In the genomic region with DNA sequence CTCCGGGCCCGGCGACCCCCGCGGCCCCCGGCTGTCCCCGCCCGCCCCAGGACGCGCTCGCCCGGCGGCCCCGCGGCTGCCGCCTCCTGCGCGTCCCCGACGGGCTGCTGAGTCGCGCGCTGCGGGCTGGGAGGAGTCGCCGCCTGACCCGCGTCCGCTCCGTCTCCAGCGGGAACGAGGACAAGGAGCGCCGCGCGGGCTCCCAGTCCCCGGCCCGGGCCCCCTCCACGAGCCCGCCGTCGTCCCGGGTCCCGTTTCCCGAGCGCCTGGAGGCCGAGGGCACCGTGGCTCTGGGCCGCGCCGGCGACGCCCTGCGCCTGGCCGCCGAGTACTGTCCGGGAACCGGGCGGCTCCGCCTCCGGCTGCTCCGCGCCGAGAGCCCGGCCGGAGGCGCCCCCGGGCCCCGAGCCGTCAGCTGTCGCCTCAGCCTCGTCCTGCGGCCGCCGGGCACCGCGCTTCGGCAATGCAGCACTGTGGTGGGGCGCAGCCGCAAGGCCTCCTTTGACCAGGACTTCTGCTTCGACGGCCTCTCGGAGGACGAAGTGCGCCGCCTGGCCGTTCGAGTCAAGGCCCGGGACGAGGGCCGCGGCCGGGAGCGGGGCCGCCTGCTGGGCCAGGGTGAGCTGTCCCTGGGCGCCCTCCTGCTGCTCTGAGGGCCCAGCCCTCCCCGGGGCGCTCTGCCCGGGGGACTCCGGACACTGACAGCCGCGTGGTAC, we compare ENCODE assay signal across 8 cellular contexts. TPM values are rescaled to one million over a fixed set of nuclear protein-coding genes. Genes with fewer than 3 reads are reported as not detected.
A peak's percentile ranks its signal among the peaks of the same experiment; 100 is the strongest.
DNase-seq lines count a peak whose midpoint lies in the region; ATAC-seq and TF ChIP-seq lines count a peak whose summit lies in the region.

No MANE protein-coding gene starts in this region.

- H3K36me3 Mint-ChIP-seq in WTC11 = no peaks in the 10 kb centered on the region

- no peaks in the 10 kb centered on the region for H3K27me3 ChIP-seq in endocrine pancreas (ENCODE audit: control insufficient read depth, insufficient read depth, low read length)
- H3K27me3 ChIP-seq in testis = no peaks in the 10 kb centered on the region

- TF ChIP-seq POLR2A in testis (IDR thresholded peaks at IDR 0.05) = no peak

- no peaks in the 10 kb centered on the region for H3K9me3 Mint-ChIP-seq in WTC11

- peak overlapping the region in 1 of 2 donors; percentile 19 for H3K27ac ChIP-seq in testis

- ATAC-seq in HG02884 (IDR thresholded peaks at IDR 0.05; ENCODE audit: unreplicated experiment) = peak; percentile 40
- peak; percentile 54 for ATAC-seq in WTC11
- no peak for ATAC-seq in GM19452 (IDR thresholded peaks at IDR 0.05; ENCODE audit: unreplicated experiment)

- H3K36me3 ChIP-seq in endocrine pancreas (ENCODE audit: control insufficient read depth, insufficient read depth, low read length) = no peaks in the 10 kb centered on the region
- no peaks in the 10 kb centered on the region for H3K36me3 ChIP-seq in testis (ENCODE audit: low read depth, missing control alignments)

- intact Hi-C loops in testis (cut with DNase I; ENCODE audit: low total_unique reads) = no loop called here

- H3K9me3 ChIP-seq in endocrine pancreas (ENCODE audit: control insufficient read depth, low read length) (no peaks in the 10 kb centered on the region), testis (no peaks in the 10 kb centered on the region)

- peak overlapping the region; percentile 61 for H3K4me3 Mint-ChIP-seq in WTC11

- 0 to 8% methylated on average over 2 to 78 of the region's 102 CpGs for WGBS in testis, 2 donors

- peak overlapping the region; percentile 69 for H3K9ac ChIP-seq in endocrine pancreas (ENCODE audit: control insufficient read depth, insufficient read depth, low read length)

- H3K4me1 ChIP-seq in endocrine pancreas (ENCODE audit: control insufficient read depth, insufficient read depth, low read length) (peaks cover 24% of the 10 kb centered on the region), testis (peaks cover 4% of the 10 kb centered on the region)

- peaks cover 16% of the 10 kb centered on the region for H3K4me1 Mint-ChIP-seq in WTC11

- no peak overlapping the region for H3K27ac Mint-ChIP-seq in WTC11

- TF ChIP-seq CTCF in WTC11 (IDR thresholded peaks at IDR 0.05) (no peak), testis (IDR thresholded peaks at IDR 0.05) (no peak)

- H3K4me3 ChIP-seq in endocrine pancreas (ENCODE audit: control insufficient read depth, insufficient read depth, low read length) (peak overlapping the region; percentile 87), testis (peak overlapping the region; percentile 40 to 61)

- CTCF ChIA-PET in WTC11 (lab: Charles Lee) = interaction anchor here (1.0 to 1.9 kb wide), 3 partner anchors 8 to 238 kb away, joined by 3 to 7 read pairs (median 6); a partner anchor contains a TSS

- peaks cover 59% of the 10 kb centered on the region for H3K27me3 Mint-ChIP-seq in WTC11 (ENCODE audit: low read depth)

- peak; percentile 64 for DNase-seq in ELR (ENCODE audit: low read depth)
- peak; percentile 67 for DNase-seq in WTC11 (ENCODE audit: low spot score)
- peak; percentile 91 for DNase-seq in mesenteric fat pad (ENCODE audit: low spot score)
- peak; percentile 27 for DNase-seq in testis
- no peak for DNase-seq in cortex of kidney (lab: John Stamatoyannopoulos, UW)

- POLR2A ChIA-PET in WTC11 (lab: Charles Lee) = interaction anchor here (0.7 to 1.1 kb wide), 2 partner anchors 9 kb away, joined by 3 read pairs; no protein-coding TSS in a partner anchor

TF ChIP-seq in WTC11, 78 proteins besides CTCF, POLR2A, EP300 and RAD21 (continues in another document):
- TF ChIP-seq, protein P1, sequence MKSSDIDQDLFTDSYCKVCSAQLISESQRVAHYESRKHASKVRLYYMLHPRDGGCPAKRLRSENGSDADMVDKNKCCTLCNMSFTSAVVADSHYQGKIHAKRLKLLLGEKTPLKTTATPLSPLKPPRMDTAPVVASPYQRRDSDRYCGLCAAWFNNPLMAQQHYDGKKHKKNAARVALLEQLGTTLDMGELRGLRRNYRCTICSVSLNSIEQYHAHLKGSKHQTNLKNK (CRISPR knock-in tag; IDR thresholded peaks at IDR 0.05) = no peak
- TF ChIP-seq NFYB (CRISPR knock-in tag; conservative IDR thresholded peaks at IDR 0.05; ENCODE audit: low read depth) (no peak), IRF2 (CRISPR knock-in tag; IDR thresholded peaks at IDR 0.05; ENCODE audit: borderline replicate concordance, low read depth) (no peak), ZNF263 (CRISPR knock-in tag; IDR thresholded peaks at IDR 0.05; ENCODE audit: low read depth) (0 out of 2 replicates have a peak, but pooled peaks have one; percentile 34), JAZF1 (CRISPR knock-in tag; IDR thresholded peaks at IDR 0.05) (no peak), NR2C2 (CRISPR knock-in tag; IDR thresholded peaks at IDR 0.05) (no peak), FOXK1 (CRISPR knock-in tag; IDR thresholded peaks at IDR 0.05) (0 out of 2 replicates have a peak, but pooled peaks have one; percentile 40), MYBL2 (CRISPR knock-in tag; IDR thresholded peaks at IDR 0.05) (no peak), EMX1 (CRISPR knock-in tag; IDR thresholded peaks at IDR 0.05) (no peak), ZNF232 (CRISPR knock-in tag; IDR thresholded peaks at IDR 0.05) (no peak), ZNF121 (CRISPR knock-in tag; IDR thresholded peaks at IDR 0.05) (no peak), KAT7 (CRISPR knock-in tag; IDR thresholded peaks at IDR 0.05; ENCODE audit: borderline replicate concordance) (no peak), ZNF671 (CRISPR knock-in tag; IDR thresholded peaks at IDR 0.05) (no peak), ZBTB21 (CRISPR knock-in tag; IDR thresholded peaks at IDR 0.05; ENCODE audit: borderline replicate concordance) (no peak)
- TF ChIP-seq, protein P2, sequence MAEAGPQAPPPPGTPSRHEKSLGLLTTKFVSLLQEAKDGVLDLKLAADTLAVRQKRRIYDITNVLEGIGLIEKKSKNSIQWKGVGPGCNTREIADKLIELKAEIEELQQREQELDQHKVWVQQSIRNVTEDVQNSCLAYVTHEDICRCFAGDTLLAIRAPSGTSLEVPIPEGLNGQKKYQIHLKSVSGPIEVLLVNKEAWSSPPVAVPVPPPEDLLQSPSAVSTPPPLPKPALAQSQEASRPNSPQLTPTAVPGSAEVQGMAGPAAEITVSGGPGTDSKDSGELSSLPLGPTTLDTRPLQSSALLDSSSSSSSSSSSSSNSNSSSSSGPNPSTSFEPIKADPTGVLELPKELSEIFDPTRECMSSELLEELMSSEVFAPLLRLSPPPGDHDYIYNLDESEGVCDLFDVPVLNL (CRISPR knock-in tag; IDR thresholded peaks at IDR 0.05; ENCODE audit: borderline replicate concordance, low read depth) = no peak
- TF ChIP-seq, protein P3, sequence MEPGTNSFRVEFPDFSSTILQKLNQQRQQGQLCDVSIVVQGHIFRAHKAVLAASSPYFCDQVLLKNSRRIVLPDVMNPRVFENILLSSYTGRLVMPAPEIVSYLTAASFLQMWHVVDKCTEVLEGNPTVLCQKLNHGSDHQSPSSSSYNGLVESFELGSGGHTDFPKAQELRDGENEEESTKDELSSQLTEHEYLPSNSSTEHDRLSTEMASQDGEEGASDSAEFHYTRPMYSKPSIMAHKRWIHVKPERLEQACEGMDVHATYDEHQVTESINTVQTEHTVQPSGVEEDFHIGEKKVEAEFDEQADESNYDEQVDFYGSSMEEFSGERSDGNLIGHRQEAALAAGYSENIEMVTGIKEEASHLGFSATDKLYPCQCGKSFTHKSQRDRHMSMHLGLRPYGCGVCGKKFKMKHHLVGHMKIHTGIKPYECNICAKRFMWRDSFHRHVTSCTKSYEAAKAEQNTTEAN (CRISPR knock-in tag; IDR thresholded peaks at IDR 0.05) = no peak
- TF ChIP-seq, protein P4, sequence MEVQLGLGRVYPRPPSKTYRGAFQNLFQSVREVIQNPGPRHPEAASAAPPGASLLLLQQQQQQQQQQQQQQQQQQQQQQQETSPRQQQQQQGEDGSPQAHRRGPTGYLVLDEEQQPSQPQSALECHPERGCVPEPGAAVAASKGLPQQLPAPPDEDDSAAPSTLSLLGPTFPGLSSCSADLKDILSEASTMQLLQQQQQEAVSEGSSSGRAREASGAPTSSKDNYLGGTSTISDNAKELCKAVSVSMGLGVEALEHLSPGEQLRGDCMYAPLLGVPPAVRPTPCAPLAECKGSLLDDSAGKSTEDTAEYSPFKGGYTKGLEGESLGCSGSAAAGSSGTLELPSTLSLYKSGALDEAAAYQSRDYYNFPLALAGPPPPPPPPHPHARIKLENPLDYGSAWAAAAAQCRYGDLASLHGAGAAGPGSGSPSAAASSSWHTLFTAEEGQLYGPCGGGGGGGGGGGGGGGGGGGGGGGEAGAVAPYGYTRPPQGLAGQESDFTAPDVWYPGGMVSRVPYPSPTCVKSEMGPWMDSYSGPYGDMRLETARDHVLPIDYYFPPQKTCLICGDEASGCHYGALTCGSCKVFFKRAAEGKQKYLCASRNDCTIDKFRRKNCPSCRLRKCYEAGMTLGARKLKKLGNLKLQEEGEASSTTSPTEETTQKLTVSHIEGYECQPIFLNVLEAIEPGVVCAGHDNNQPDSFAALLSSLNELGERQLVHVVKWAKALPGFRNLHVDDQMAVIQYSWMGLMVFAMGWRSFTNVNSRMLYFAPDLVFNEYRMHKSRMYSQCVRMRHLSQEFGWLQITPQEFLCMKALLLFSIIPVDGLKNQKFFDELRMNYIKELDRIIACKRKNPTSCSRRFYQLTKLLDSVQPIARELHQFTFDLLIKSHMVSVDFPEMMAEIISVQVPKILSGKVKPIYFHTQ (CRISPR knock-in tag; IDR thresholded peaks at IDR 0.05) = no peak
- TF ChIP-seq, protein P5, sequence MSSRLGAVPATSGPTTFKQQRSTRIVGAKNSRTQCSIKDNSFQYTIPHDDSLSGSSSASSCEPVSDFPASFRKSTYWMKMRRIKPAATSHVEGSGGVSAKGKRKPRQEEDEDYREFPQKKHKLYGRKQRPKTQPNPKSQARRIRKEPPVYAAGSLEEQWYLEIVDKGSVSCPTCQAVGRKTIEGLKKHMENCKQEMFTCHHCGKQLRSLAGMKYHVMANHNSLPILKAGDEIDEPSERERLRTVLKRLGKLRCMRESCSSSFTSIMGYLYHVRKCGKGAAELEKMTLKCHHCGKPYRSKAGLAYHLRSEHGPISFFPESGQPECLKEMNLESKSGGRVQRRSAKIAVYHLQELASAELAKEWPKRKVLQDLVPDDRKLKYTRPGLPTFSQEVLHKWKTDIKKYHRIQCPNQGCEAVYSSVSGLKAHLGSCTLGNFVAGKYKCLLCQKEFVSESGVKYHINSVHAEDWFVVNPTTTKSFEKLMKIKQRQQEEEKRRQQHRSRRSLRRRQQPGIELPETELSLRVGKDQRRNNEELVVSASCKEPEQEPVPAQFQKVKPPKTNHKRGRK (CRISPR knock-in tag; IDR thresholded peaks at IDR 0.05; ENCODE audit: borderline replicate concordance) = no peak

RNA-seq across cellular contexts. Expression of a gene that starts 1.5 kb away (rescaled TPM):
- total RNA-seq in WTC11 (2021) (0.32 to 0.42 TPM (median 0.41 TPM) in 3 replicates), mesenteric fat pad (not detected), testis (under 1 TPM; 0.12 to 0.39 TPM)
- polyA plus RNA-seq in testis (ENCODE audit: insufficient read depth, low read depth, low replicate concordance) = 0.08 TPM

RNA-seq across cellular contexts. Expression of a gene that starts 8.0 kb away (rescaled TPM):
- total RNA-seq in WTC11 (2021) (20.9 to 23.5 TPM (median 21.6 TPM) in 3 replicates), mesenteric fat pad (66.7 TPM), testis (10 to 100 TPM; 86.1 to 89.1 TPM)
- 21.3 TPM for polyA plus RNA-seq in testis (ENCODE audit: insufficient read depth, low read depth, low replicate concordance)
